ENCODE assay signal across 28 cellular contexts in the genomic region with DNA sequence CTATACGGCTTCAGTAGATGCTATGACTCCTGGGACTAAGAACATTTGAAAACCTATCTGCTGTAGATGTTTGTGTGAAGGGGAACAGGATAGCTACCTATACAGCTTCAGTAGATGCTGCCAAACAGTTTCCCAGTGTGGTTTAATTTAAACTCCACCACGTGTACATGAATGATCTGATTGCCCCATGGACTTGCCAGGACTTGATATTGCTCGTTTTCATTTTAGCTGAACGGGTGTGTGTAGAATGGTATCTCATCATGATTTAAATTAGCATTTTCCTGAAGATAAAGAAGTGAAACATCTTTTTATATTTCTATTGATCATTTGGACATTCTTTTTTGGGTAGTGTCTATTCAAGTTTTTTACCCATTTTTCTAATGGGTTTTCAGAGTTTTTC.
"Had no signal": no experiment of that assay in that cellular context is flagged by ENCODE, and none has a peak within 500 bp of the region (broad histone marks: within the 10 kb centered on the region; RNA-seq: fewer than 3 reads in every experiment).

No MANE protein-coding gene starts in this region.

- H3K4me3 ChIP-seq: SJCRH30, SK-N-MC had no signal

- H3K4me1 Mint-ChIP-seq: activated CD4-positive, alpha-beta T cell treated with anti-CD3 and anti-CD28 coated beads, Interleukin-2, amount 10 ng/mL, durations not matched to agents 24 days and 14 days; activated naive CD8-positive, alpha-beta T cell treated with anti-CD3 and anti-CD28 coated beads, Interleukin-2, amount 50 U/mL, for 24 hours had no signal

- H3K27me3 Mint-ChIP-seq: activated naive CD8-positive, alpha-beta T cell treated with anti-CD3 and anti-CD28 coated beads, Interleukin-2, amount 50 U/mL, for 24 hours; activated T-cell treated with anti-CD3 and anti-CD28 coated beads, Interleukin-2, amount 50 U/mL, for 24 hours had no signal

- DNase-seq: activated CD4-positive, alpha-beta T cell treated with anti-CD3 and anti-CD28 coated beads for 1 hour; activated CD4-positive, alpha-beta T cell treated with anti-CD3 and anti-CD28 coated beads, Interleukin-2, amount 10 ng/mL, durations not matched to agents 24 days and 14 days; activated CD4-positive, alpha-beta T cell treated with anti-CD3 and anti-CD28 coated beads, Interleukin-2, amount 50 U/mL, for 48 hours; activated CD4-positive, CD25-positive, alpha-beta regulatory T cell; activated CD8-positive, alpha-beta T cell treated with anti-CD3 and anti-CD28 coated beads, Interleukin-2, amount 10 ng/mL, durations not matched to agents 7 days and 5 days; activated gamma-delta T cell treated with Interleukin-2 at 50 U/mL for 16 hours; activated naive CD4-positive, alpha-beta T cell treated with anti-CD3 and anti-CD28 coated beads for 36 hours; activated naive CD8-positive, alpha-beta T cell treated with anti-CD3 and anti-CD28 coated beads, Interleukin-2, amount 50 U/mL, for 24 hours; activated T-cell treated with anti-CD3 and anti-CD28 coated beads, Interleukin-2, amount 50 U/mL, for 24 hours; anterior cingulate cortex; brain microvascular endothelial cell; Karpas-422; KBM-7; MM.1S; MV-4-11; NCI-H1436 treated with DMSO at 0.1 percent for 48 hours; NCI-H1694 treated with DMSO at 0.1 percent for 48 hours; NCI-H2029 treated with DMSO at 0.1 percent for 48 hours; NCI-H226; NCI-H524 treated with DMSO at 0.1 percent for 48 hours; SHP77; SJCRH30; T1000; WERI-Rb-1 had no signal

- H3K4me3 Mint-ChIP-seq: activated CD4-positive, alpha-beta T cell treated with anti-CD3 and anti-CD28 coated beads, Interleukin-2, amount 10 ng/mL, durations not matched to agents 24 days and 14 days; activated CD8-positive, alpha-beta T cell treated with anti-CD3 and anti-CD28 coated beads, Interleukin-2, amount 10 ng/mL, durations not matched to agents 7 days and 5 days; activated naive CD4-positive, alpha-beta T cell treated with anti-CD3 and anti-CD28 coated beads for 36 hours; activated naive CD8-positive, alpha-beta T cell; activated naive CD8-positive, alpha-beta T cell treated with anti-CD3 and anti-CD28 coated beads, Interleukin-2, amount 50 U/mL, for 24 hours; activated T-cell treated with anti-CD3 and anti-CD28 coated beads, Interleukin-2, amount 50 U/mL, for 24 hours had no signal

- H3K27me3 ChIP-seq: brain microvascular endothelial cell, SJCRH30 had no signal

- H3K9me3 Mint-ChIP-seq: activated CD4-positive, alpha-beta T cell treated with anti-CD3 and anti-CD28 coated beads, Interleukin-2, amount 10 ng/mL, durations not matched to agents 24 days and 14 days; activated naive CD4-positive, alpha-beta T cell treated with anti-CD3 and anti-CD28 coated beads for 36 hours; activated naive CD8-positive, alpha-beta T cell treated with anti-CD3 and anti-CD28 coated beads, Interleukin-2, amount 50 U/mL, for 24 hours; activated T-helper 2 cell treated with anti-CD3 and anti-CD28 coated beads, Interferon-gamma antibody, Interleukin-2, Interleukin-4, amounts not matched to agents 10 μg/mL and 5 μg/mL and 100 μg/mL, durations not matched to agents 14 hours and 24 hours and 36 hours had no signal

- H3K36me3 ChIP-seq: brain microvascular endothelial cell, SJCRH30, WERI-Rb-1 had no signal

- H3K27ac Mint-ChIP-seq: activated CD4-positive, alpha-beta T cell treated with anti-CD3 and anti-CD28 coated beads, Interleukin-2, amount 10 ng/mL, durations not matched to agents 24 days and 14 days; activated CD8-positive, alpha-beta T cell treated with anti-CD3 and anti-CD28 coated beads, Interleukin-2, amount 10 ng/mL, durations not matched to agents 7 days and 5 days; activated naive CD4-positive, alpha-beta T cell treated with anti-CD3 and anti-CD28 coated beads for 36 hours; activated naive CD8-positive, alpha-beta T cell; activated naive CD8-positive, alpha-beta T cell treated with anti-CD3 and anti-CD28 coated beads, Interleukin-2, amount 50 U/mL, for 24 hours; activated T-cell treated with anti-CD3 and anti-CD28 coated beads, Interleukin-2, amount 50 U/mL, for 24 hours; activated T-helper 2 cell treated with anti-CD3 and anti-CD28 coated beads, Interferon-gamma antibody, Interleukin-2, Interleukin-4, amounts not matched to agents 10 μg/mL and 5 μg/mL and 100 μg/mL, durations not matched to agents 14 hours and 24 hours and 36 hours had no signal

- H3K4me1 ChIP-seq: SJCRH30 had no signal

- H3K9me3 ChIP-seq: SJCRH30 had no signal

- H3K27ac ChIP-seq: brain microvascular endothelial cell, SJCRH30, SK-N-MC, WERI-Rb-1 had no signal

- ATAC-seq: activated CD8-positive, alpha-beta T cell treated with anti-CD3 and anti-CD28 coated beads, Interleukin-2, amount 10 ng/mL, durations not matched to agents 7 days and 5 days; activated naive CD8-positive, alpha-beta T cell treated with anti-CD3 and anti-CD28 coated beads, Interleukin-2, amount 50 U/mL, for 24 hours; Panc1 had no signal
